Comparison of ENCODE assay signal across 23 cellular contexts in genomic region chr18:9852266-9853081, GRCh38. TPM values are rescaled to one million over a fixed set of nuclear protein-coding genes. Genes with fewer than 3 reads are reported as not detected.
DNase-seq lines count a peak whose midpoint lies in the region; ATAC-seq, FAIRE-seq and TF ChIP-seq lines count a peak whose summit lies in the region.
"Had no signal": no experiment of that assay in that cellular context is flagged by ENCODE, and none has a peak within 500 bp of the region (broad histone marks: within the 10 kb centered on the region; RNA-seq: fewer than 3 reads in every experiment).

No MANE protein-coding gene starts in this region.

- no peak for TF ChIP-seq POLR2A in K562 (conservative IDR thresholded peaks at IDR 0.05)

- POLR2A ChIA-PET in K562 (lab: Yijun Ruan, JAX) (interaction anchor here (0.6 to 1.8 kb wide), 3 partner anchors 10 to 73 kb away, joined by 3 to 6 read pairs (median 3); no protein-coding TSS in a partner anchor), MCF 10A (lab: Yijun Ruan, JAX) (interaction anchor here (0.6 to 1.7 kb wide), 6 partner anchors 9 to 101 kb away, joined by 3 to 8 read pairs (median 6); partner anchors contain the start of gene VAPA)

- no peak overlapping the region for H3K9ac ChIP-seq in K562 (ENCODE audit: insufficient read depth in 1 of 2, low read depth in 2 of 2, low read length in 2 of 2)

- H3K9me1 ChIP-seq in K562 (ENCODE audit: control insufficient read depth, insufficient read depth, low read length), result no peaks in the 10 kb centered on the region

- TF ChIP-seq EP300 in K562 (IDR thresholded peaks at IDR 0.05; ENCODE audit: low read length), result peak; percentile 18; the same call in 1 of the 2 replicates

- peak; percentile 79 for DNase-seq in DMS53 (lab: John Stamatoyannopoulos, UW)
- DNase-seq in K562 (ENCODE audit: extremely low read depth in 1 of 4, low spot score in 3 of 4), result no peak
- DNase-seq in foreskin melanocyte, result peak; percentile 16
- DNase-seq in activated CD8-positive, alpha-beta memory T cell treated with anti-CD3 and anti-CD28 coated beads for 24 hours, result no peak
- no peak for DNase-seq in LoVo (ENCODE audit: low spot score)
- no peak for DNase-seq in MCF 10A (ENCODE audit: unreplicated experiment)
- no peak for DNase-seq in KG1 (lab: John Stamatoyannopoulos, UW)
- DNase-seq: ACHN; CD4-positive, CD25-positive, alpha-beta regulatory T cell; DMS153; MM.1S; NCI-H1417; NCI-H1694 treated with DMSO at 0.1 percent for 48 hours; NCI-H2081; NCI-H2227 treated with DMSO at 0.1 percent for 48 hours; NCI-H526 treated with DMSO at 0.1 percent for 48 hours; Right ventricle myocardium superior; T-cell had no signal

- no peak overlapping the region for H3K4me2 ChIP-seq in K562 (ENCODE audit: insufficient read depth, low read length)

- no peak overlapping the region; the same call in 1 of the 3 replicates for H3K27ac ChIP-seq in K562 (ENCODE audit: extremely low read depth, low read depth, low read length)
- H3K27ac ChIP-seq: HL-60 had no signal

- H3K27me3 Mint-ChIP-seq in MCF 10A (ENCODE audit: insufficient read depth, unreplicated experiment), result peaks cover 11% of the 10 kb centered on the region

- peaks cover 45% of the 10 kb centered on the region for H3K4me1 Mint-ChIP-seq in MCF 10A (ENCODE audit: insufficient read depth, unreplicated experiment)
- H3K4me1 Mint-ChIP-seq: CD4-positive, CD25-positive, alpha-beta regulatory T cell; T-cell had no signal

- TF ChIP-seq CTCF in K562 (IDR thresholded peaks at IDR 0.05 in 2 of 3, conservative IDR thresholded peaks at IDR 0.05 in 1 of 3; ENCODE audit: insufficient read depth in 2 of 3, low read depth in 1 of 3, low read length in 3 of 3) (no peak), MCF 10A (IDR thresholded peaks at IDR 0.05; ENCODE audit: unreplicated experiment) (no peak)

- in situ Hi-C loops in K562 (cut with MboI), result no loop called here

- peaks cover 3% of the 10 kb centered on the region; the same call in 1 of the 2 replicates for H3K9me3 ChIP-seq in K562 (replicated peaks; ENCODE audit: control insufficient read depth, insufficient read depth, low read depth, low read length)

- no peak overlapping the region for H3K4me3 Mint-ChIP-seq in MCF 10A (ENCODE audit: unreplicated experiment)
- H3K4me3 Mint-ChIP-seq: CD4-positive, CD25-positive, alpha-beta regulatory T cell; T-cell had no signal

- H3K27ac Mint-ChIP-seq in MCF 10A (ENCODE audit: low read depth, unreplicated experiment), result no peak overlapping the region
- H3K27ac Mint-ChIP-seq: CD4-positive, CD25-positive, alpha-beta regulatory T cell; T-cell had no signal

- H3K9me3 Mint-ChIP-seq in MCF 10A (ENCODE audit: unreplicated experiment), result no peaks in the 10 kb centered on the region
- H3K9me3 Mint-ChIP-seq: T-cell had no signal

- CTCF ChIA-PET in K562 (lab: Yijun Ruan, JAX; ENCODE audit: low intra/inter-chr PET ratio), result no interaction called here
- CTCF ChIA-PET in MCF 10A (lab: Yijun Ruan, JAX), result interaction anchor here (1.0 kb wide), 1 partner anchor 99 kb away, joined by 4 read pairs; no protein-coding TSS in a partner anchor

- BruUV-seq in K562 (replicated peaks; lab: Mats Ljungman, UMichigan), result no TSS peak
- no TSS peak for BruUV-seq in MCF 10A (replicated peaks; lab: Mats Ljungman, UMichigan)

- no peak for FAIRE-seq in K562 (lab: Jason Lieb, UNC)
- FAIRE-seq: H1 had no signal

- H3K4me3 ChIP-seq in K562, result no peak overlapping the region

- no peaks in the 10 kb centered on the region for H4K20me1 ChIP-seq in K562 (replicated peaks; ENCODE audit: control insufficient read depth, insufficient read depth, low read length)

- H3K36me3 ChIP-seq in K562 (ENCODE audit: control insufficient read depth, insufficient read depth, low read length), result peaks cover 12% of the 10 kb centered on the region

- no peaks in the 10 kb centered on the region for H3K36me3 Mint-ChIP-seq in MCF 10A (ENCODE audit: insufficient read depth, unreplicated experiment)
- H3K36me3 Mint-ChIP-seq: CD4-positive, CD25-positive, alpha-beta regulatory T cell; T-cell had no signal

- intact Hi-C loops in K562 (cut with micrococcal nuclease), result loop anchor here (5.0 kb wide), 1 partner anchor 100 kb away; no protein-coding TSS in a partner anchor
- intact Hi-C loops in MCF 10A (cut with micrococcal nuclease), result no loop called here

- WGBS in K562 (ENCODE audit: insufficient coverage, low coverage, missing lambda C conversion rate), result 37% methylated on average over 5 of the region's 5 CpGs

- no peaks in the 10 kb centered on the region for H3K27me3 ChIP-seq in K562 (ENCODE audit: control insufficient read depth in 2 of 2, insufficient read depth in 2 of 2, low read length in 2 of 2)

- ATAC-seq in K562, result no peak
- ATAC-seq: HCT116, T-cell had no signal

- TF ChIP-seq RAD21 in K562 (CRISPR knock-in tag; conservative IDR thresholded peaks at IDR 0.05 in 1 of 2, IDR thresholded peaks at IDR 0.05 in 1 of 2), result no peak

- peaks cover 11 to 51% of the 10 kb centered on the region in 2 experiments for H3K4me1 ChIP-seq in K562 (replicated peaks in 1 of 2; ENCODE audit: control insufficient read depth in 2 of 2, insufficient read depth in 2 of 2, low read length in 2 of 2)

- no peak overlapping the region for H2AFZ ChIP-seq in K562 (ENCODE audit: low read depth, low read length)
- H2AFZ ChIP-seq: PC-9 had no signal

- peaks cover 7% of the 10 kb centered on the region; the same call in 1 of the 3 replicates for H3K79me2 ChIP-seq in K562 (ENCODE audit: control insufficient read depth, insufficient read depth, low read length)

TF ChIP-seq in K562, 482 proteins besides CTCF, POLR2A, EP300 and RAD21 (continues in another document):
- TF ChIP-seq ZNF668 (CRISPR knock-in tag; IDR thresholded peaks at IDR 0.05) (no peak), GATAD2A (IDR thresholded peaks at IDR 0.05) (no peak), HMBOX1 (IDR thresholded peaks at IDR 0.05) (peak; percentile 71; the same call in 1 of the 2 replicates), TRIM24 (IDR thresholded peaks at IDR 0.05) (0 out of 4 replicates have a peak, but pooled peaks of 1 of the 2 experiments have one; percentile 45)

RNA-seq across cellular contexts. Expression of gene TXNDC2, which starts 33.3 kb away (rescaled TPM):
- total RNA-seq in K562 (2011; cell fraction: chromatin; rRNA removed; ENCODE audit: low replicate concordance), result 2.8 and 4.0 TPM in 2 replicates
- 1.7 and 2.8 TPM in 2 replicates for total RNA-seq in K562 (2011; cell fraction: nucleolus; rRNA removed)
- total RNA-seq in K562 (2011; cell fraction: nucleoplasm; rRNA removed), result 2.3 and 2.6 TPM in 2 replicates
- 1.3 TPM in 2 replicates for total RNA-seq in K562 (2014; rRNA removed)
- 1.6 and 1.7 TPM in 2 replicates for total RNA-seq in K562 (2014; rRNA removed; fragmentation: Illumina TruSeq; extraction: Trizol)
- 2.3 and 2.5 TPM in 2 replicates for total RNA-seq in K562 (2015; rRNA removed; fragmentation: Illumina TruSeq; extraction: Trizol)
- 2.0 and 3.8 TPM in 2 replicates for total RNA-seq in K562 (2021)
- polyA plus RNA-seq in K562 (2011; rRNA removed), result 0.79 and 2.3 TPM in 2 replicates
- polyA plus RNA-seq in K562 (2011; cell fraction: cytosol; rRNA removed), result 0.55 and 2.2 TPM in 2 replicates
- polyA plus RNA-seq in K562 (2011; cell fraction: nucleus; rRNA removed), result 0.83 and 4.6 TPM in 2 replicates
- 1.5 and 3.3 TPM in 2 replicates for polyA plus RNA-seq in K562 (2012)
- polyA plus RNA-seq in K562 (2014; fragmentation: Illumina TruSeq; extraction: Trizol), result 4.8 and 4.9 TPM in 2 replicates
- polyA plus RNA-seq in K562 (2014; fragmentation: Nextera tagmentation; extraction: Ambion mirVana), result 1 to 10 TPM; 1.2 to 2.3 TPM
- polyA plus RNA-seq in K562 (2014; rRNA removed), result 1.4 and 2.5 TPM in 2 replicates
- polyA minus RNA-seq in K562 (2011; rRNA and poly(A)+ RNA removed), result 2.8 and 5.4 TPM in 2 replicates
- 0.73 and 3.0 TPM in 2 replicates for polyA minus RNA-seq in K562 (2011; cell fraction: cytosol; rRNA and poly(A)+ RNA removed)
- polyA minus RNA-seq in K562 (2011; cell fraction: nucleus; rRNA and poly(A)+ RNA removed), result 1.8 and 4.7 TPM in 2 replicates
- total RNA-seq in MCF 10A (2022), result not detected in 2 replicates
- total RNA-seq: CD4-positive, CD25-positive, alpha-beta regulatory T cell; Right ventricle myocardium superior; SK-MEL-5; T-cell had no signal
- polyA plus RNA-seq: CD4-positive, CD25-positive, alpha-beta regulatory T cell; H1 had no signal

Comparison
In these comparisons a context has a peak if more than half of its experiments do, and no peak if none do; other contexts are left out.
1. DNase-seq: peak in DMS53 (single experiment) and foreskin melanocyte (single experiment); none in K562 (0 of 4), activated CD8-positive, alpha-beta memory T cell treated with anti-CD3 and anti-CD28 coated beads for 24 hours (single experiment), LoVo (single experiment), MCF 10A (single experiment) and KG1 (single experiment).